In genomic region chr16:67667817-67668494, GRCh38 we compare ENCODE assay signal across 8 cellular contexts. TPM values are rescaled to one million over a fixed set of nuclear protein-coding genes. Genes with fewer than 3 reads are reported as not detected.
DNase-seq lines count a peak whose midpoint lies in the region; ATAC-seq and TF ChIP-seq lines count a peak whose summit lies in the region.

No MANE protein-coding gene starts in this region.

- ATAC-seq in GM18505 (IDR thresholded peaks at IDR 0.05; ENCODE audit: unreplicated experiment), result peak; percentile 63
- peak; percentile 39 for ATAC-seq in HG03025 (IDR thresholded peaks at IDR 0.05; ENCODE audit: low FRiP score, unreplicated experiment)
- ATAC-seq in activated CD4-positive, CD25-positive, alpha-beta regulatory T cell treated with anti-CD3 and anti-CD28 coated beads, Interleukin-2, amount 50 U/mL, for 24 hours, result peak; percentile 89 to 91
- ATAC-seq in left colon, result peak; percentile 78

- DNase-seq in 8988T, result peak; percentile 100
- DNase-seq in NCI-H2171 treated with DMSO at 0.1 percent for 48 hours (lab: John Stamatoyannopoulos, UW), result peak; percentile 98
- peak; percentile 86 for DNase-seq in cerebellar cortex (ENCODE audit: low spot score)
- peak; percentile 85 for DNase-seq in left colon
- peak; percentile 81 to 82 for DNase-seq in stimulated activated CD4-positive, alpha-beta T cell treated with anti-CD3 and anti-CD28 coated beads, Interleukin-2, amount 100 ng/mL, for 24 hours

- peak; percentile 42 for TF ChIP-seq POLR2A in GM18505 (IDR thresholded peaks at IDR 0.05; ENCODE audit: borderline replicate concordance, extremely low read depth, insufficient read depth, insufficient read length)

- intact Hi-C loops in left colon (cut with DNase I, micrococcal nuclease), result loop anchor here in 1 of 2 donors (5.0 kb wide), 1 partner anchor 146 kb away; no protein-coding TSS in a partner anchor

RNA-seq across cellular contexts. Expression of gene C16orf86, which starts 1.3 kb away (rescaled TPM):
- 1 to 10 TPM in 1 of 2 donors, under 1 TPM in 1; 0.92 to 1.5 TPM for total RNA-seq in left colon

RNA-seq across cellular contexts. Expression of gene ENKD1, which starts 1.4 kb away (rescaled TPM):
- total RNA-seq in left colon, result 1 to 10 TPM; 7.4 to 9.0 TPM

RNA-seq across cellular contexts. Expression of gene PARD6A, which starts 7.2 kb away (rescaled TPM):
- 1 to 10 TPM; 4.1 to 4.4 TPM for total RNA-seq in left colon

RNA-seq across cellular contexts. Expression of gene ACD, which starts 7.9 kb away (rescaled TPM):
- 1 to 10 TPM; 8.8 to 9.7 TPM for total RNA-seq in left colon

RNA-seq across cellular contexts. Expression of gene CARMIL2, which starts 23.0 kb away (rescaled TPM):
- total RNA-seq in left colon, result 1 to 10 TPM; 2.1 to 3.7 TPM

Comparison
In these comparisons a context has a peak if more than half of its experiments do, and no peak if none do; other contexts are left out.
1. Peak in every context shown above with its lines: DNase-seq and ATAC-seq.
2. ATAC-seq: peak in every context shown above with its lines; median percentile 90 in activated CD4-positive, CD25-positive, alpha-beta regulatory T cell treated with anti-CD3 and anti-CD28 coated beads, Interleukin-2, amount 50 U/mL, for 24 hours; 78 in left colon; 63 in GM18505; 39 in HG03025.